19 cellular contexts compared by ENCODE assay signal in genomic region chr3:150446470-150446977, GRCh38. TPM values are rescaled to one million over a fixed set of nuclear protein-coding genes. Genes with fewer than 3 reads are reported as not detected.
DNase-seq lines count a peak whose midpoint lies in the region; ATAC-seq, FAIRE-seq and TF ChIP-seq lines count a peak whose summit lies in the region.
"Had no signal": no experiment of that assay in that cellular context is flagged by ENCODE, and none has a peak within 500 bp of the region (broad histone marks: within the 10 kb centered on the region; RNA-seq: fewer than 3 reads in every experiment).

No MANE protein-coding gene starts in this region.

- H3K4me2 ChIP-seq in K562 (ENCODE audit: insufficient read depth, low read length) (no peak overlapping the region), OCI-LY7 (ENCODE audit: low read length) (no peak overlapping the region)

- no peaks in the 10 kb centered on the region for H3K27me3 Mint-ChIP-seq in mesothelial cell of epicardium (ENCODE audit: low read depth)

- no peak overlapping the region for H3K4me3 Mint-ChIP-seq in mesothelial cell of epicardium

- no peak overlapping the region for H2AFZ ChIP-seq in K562 (ENCODE audit: low read depth, low read length)
- no peak overlapping the region for H2AFZ ChIP-seq in OCI-LY7 (ENCODE audit: low read length)
- H2AFZ ChIP-seq: GM23248 had no signal

- no peak for TF ChIP-seq RAD21 in K562 (CRISPR knock-in tag; conservative IDR thresholded peaks at IDR 0.05 in 1 of 2, IDR thresholded peaks at IDR 0.05 in 1 of 2)

- intact Hi-C loops in K562 (cut with micrococcal nuclease) = no loop called here
- intact Hi-C loops in OCI-LY7 (cut with micrococcal nuclease; ENCODE audit: unreplicated experiment) = no loop called here

- peaks cover 97% of the 10 kb centered on the region for H3K79me2 ChIP-seq in K562 (ENCODE audit: control insufficient read depth, insufficient read depth, low read length)
- H3K79me2 ChIP-seq in OCI-LY7 (ENCODE audit: insufficient read depth, low read depth, low read length) = peaks cover 9% of the 10 kb centered on the region; the same call in 1 of the 2 replicates

- no TSS peak for BruUV-seq in K562 (replicated peaks; lab: Mats Ljungman, UMichigan)
- BruUV-seq in OCI-LY7 (replicated peaks; lab: Mats Ljungman, UMichigan) = no TSS peak

- 30% methylated on average over 2 of the region's 2 CpGs for WGBS in K562 (ENCODE audit: insufficient coverage, low coverage, missing lambda C conversion rate)

- POLR2A ChIA-PET in K562 (lab: Yijun Ruan, JAX) = no interaction called here
- POLR2A ChIA-PET in OCI-LY7 (lab: Charles Lee) = no interaction called here

- H3K9ac ChIP-seq in K562 (ENCODE audit: insufficient read depth in 1 of 2, low read depth in 2 of 2, low read length in 2 of 2) = peak overlapping the region in 1 of 2 experiments; percentile 4; a peak in 1 of 4 replicates
- H3K9ac ChIP-seq: GM23248 had no signal

- H3K4me1 ChIP-seq in K562 (replicated peaks in 1 of 2; ENCODE audit: control insufficient read depth in 2 of 2, insufficient read depth in 2 of 2, low read length in 2 of 2) (peaks cover 16 to 30% of the 10 kb centered on the region in 2 experiments; a peak in 4 of 5 replicates), OCI-LY7 (ENCODE audit: insufficient read depth, low read length, poor library complexity, severe bottlenecking) (no peaks in the 10 kb centered on the region)

- H3K27ac Mint-ChIP-seq in mesothelial cell of epicardium = peak overlapping the region; percentile 83

- H3K36me3 ChIP-seq in K562 (ENCODE audit: control insufficient read depth, insufficient read depth, low read length) (peaks cover 40% of the 10 kb centered on the region; the same call in 2 of the 3 replicates), OCI-LY7 (ENCODE audit: insufficient read depth, low read length) (peaks cover 3% of the 10 kb centered on the region; the same call in 1 of the 2 replicates)

- CTCF ChIA-PET in K562 (lab: Yijun Ruan, JAX; ENCODE audit: low intra/inter-chr PET ratio) = no interaction called here
- CTCF ChIA-PET in OCI-LY7 (lab: Charles Lee; ENCODE audit: unreplicated experiment) = no interaction called here

- H3K27me3 ChIP-seq in K562 (ENCODE audit: control insufficient read depth in 2 of 2, insufficient read depth in 2 of 2, low read length in 2 of 2) = no peaks in the 10 kb centered on the region

- TF ChIP-seq POLR2A in K562 (conservative IDR thresholded peaks at IDR 0.05) = no peak

- no peaks in the 10 kb centered on the region for H3K9me1 ChIP-seq in K562 (ENCODE audit: control insufficient read depth, insufficient read depth, low read length)

- H3K27ac ChIP-seq in 22Rv1 = 0 out of 2 replicates have a peak overlapping the region, but pooled peaks have one; percentile 12
- peak overlapping the region; percentile 85; the same call in 2 of the 3 replicates for H3K27ac ChIP-seq in K562 (ENCODE audit: extremely low read depth, low read depth, low read length)
- H3K27ac ChIP-seq in OCI-LY7 (ENCODE audit: low read depth, low read length, poor library complexity, severe bottlenecking) = no peak overlapping the region
- H3K27ac ChIP-seq: HL-60 had no signal

- DNase-seq in M059J (ENCODE audit: low read depth) (peak; percentile 43), K562 (ENCODE audit: extremely low read depth in 1 of 4, low spot score in 3 of 4) (peak in 1 of 4 experiments; percentile 18), mesothelial cell of epicardium (ENCODE audit: low spot score in 2 of 2, unreplicated experiment in 2 of 2) (no peak), OCI-M1 (lab: John Stamatoyannopoulos, UW) (no peak), OCI-LY7 (ENCODE audit: low spot score) (no peak), NAMALWA (ENCODE audit: low spot score) (no peak)
- DNase-seq: COR-L47, DMS153, GM23248, NCI-H1048, NCI-H1436 treated with DMSO at 0.1 percent for 48 hours, NCI-H2029 treated with DMSO at 0.1 percent for 48 hours, NCI-H774, SHP77 treated with DMSO at 0.1 percent for 48 hours had no signal

- no peaks in the 10 kb centered on the region for H3K9me3 Mint-ChIP-seq in mesothelial cell of epicardium

- peaks cover 28% of the 10 kb centered on the region for H3K4me1 Mint-ChIP-seq in mesothelial cell of epicardium

- H3K9me3 ChIP-seq in K562 (replicated peaks; ENCODE audit: control insufficient read depth, insufficient read depth, low read depth, low read length) (no peaks in the 10 kb centered on the region), OCI-LY7 (ENCODE audit: low read length) (no peaks in the 10 kb centered on the region)

- H3K36me3 Mint-ChIP-seq in mesothelial cell of epicardium = peaks cover 24% of the 10 kb centered on the region

- ATAC-seq in K562 = peak; percentile 4; the same call in 1 of the 3 replicates

- TF ChIP-seq CTCF in 22Rv1 (IDR thresholded peaks at IDR 0.05) (no peak), K562 (IDR thresholded peaks at IDR 0.05 in 2 of 3, conservative IDR thresholded peaks at IDR 0.05 in 1 of 3; ENCODE audit: insufficient read depth in 2 of 3, low read depth in 1 of 3, low read length in 3 of 3) (no peak), mesothelial cell of epicardium (IDR thresholded peaks at IDR 0.05; ENCODE audit: unreplicated experiment) (no peak), OCI-LY7 (conservative IDR thresholded peaks at IDR 0.05; ENCODE audit: low read length) (no peak)

- in situ Hi-C loops in K562 (cut with MboI) = no loop called here

- no peaks in the 10 kb centered on the region for H3K9me2 ChIP-seq in OCI-LY7 (ENCODE audit: insufficient read depth, low read length)

- no peak for FAIRE-seq in K562 (lab: Jason Lieb, UNC)
- FAIRE-seq: GM12892, HTR-8/SVneo, RCC 7860 had no signal

- no peak for TF ChIP-seq EP300 in K562 (IDR thresholded peaks at IDR 0.05; ENCODE audit: low read length)

- H4K20me1 ChIP-seq in K562 (replicated peaks; ENCODE audit: control insufficient read depth, insufficient read depth, low read length) = no peaks in the 10 kb centered on the region
- no peaks in the 10 kb centered on the region for H4K20me1 ChIP-seq in OCI-LY7 (ENCODE audit: insufficient read depth, low read length)

- H3K4me3 ChIP-seq in K562 (no peak overlapping the region), OCI-LY7 (ENCODE audit: low read depth, low read length, poor library complexity, severe bottlenecking) (no peak overlapping the region)
- H3K4me3 ChIP-seq: GM23248 had no signal

TF ChIP-seq in K562, 482 proteins besides CTCF, POLR2A, EP300 and RAD21 (continues in another document):
- TF ChIP-seq GABPB2 (CRISPR knock-in tag; conservative IDR thresholded peaks at IDR 0.05) (no peak), SRSF7 (optimal IDR thresholded peaks at IDR 0.05; ENCODE audit: low read depth, low read length) (no peak), RFX1 (IDR thresholded peaks at IDR 0.05) (0 out of 2 replicates have a peak, but pooled peaks have one; percentile 16), ZNF785 (CRISPR knock-in tag; IDR thresholded peaks at IDR 0.05) (no peak), DMBX1 (CRISPR knock-in tag; IDR thresholded peaks at IDR 0.05; ENCODE audit: borderline replicate concordance) (peak; percentile 63; the same call in 1 of the 2 replicates)
- TF ChIP-seq, protein P1, sequence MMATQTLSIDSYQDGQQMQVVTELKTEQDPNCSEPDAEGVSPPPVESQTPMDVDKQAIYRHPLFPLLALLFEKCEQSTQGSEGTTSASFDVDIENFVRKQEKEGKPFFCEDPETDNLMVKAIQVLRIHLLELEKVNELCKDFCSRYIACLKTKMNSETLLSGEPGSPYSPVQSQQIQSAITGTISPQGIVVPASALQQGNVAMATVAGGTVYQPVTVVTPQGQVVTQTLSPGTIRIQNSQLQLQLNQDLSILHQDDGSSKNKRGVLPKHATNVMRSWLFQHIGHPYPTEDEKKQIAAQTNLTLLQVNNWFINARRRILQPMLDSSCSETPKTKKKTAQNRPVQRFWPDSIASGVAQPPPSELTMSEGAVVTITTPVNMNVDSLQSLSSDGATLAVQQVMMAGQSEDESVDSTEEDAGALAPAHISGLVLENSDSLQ (IDR thresholded peaks at IDR 0.05) = peak; percentile 57

RNA-seq across cellular contexts. Expression of gene TSC22D2, which starts 38.4 kb away (rescaled TPM):
- total RNA-seq in M059J (2014; rRNA removed; shearing (Covaris generic)) = 5.8 and 17.6 TPM in 2 replicates
- total RNA-seq in K562 (2011; cell fraction: chromatin; rRNA removed; ENCODE audit: low replicate concordance) = 46.2 and 128 TPM in 2 replicates
- total RNA-seq in K562 (2011; cell fraction: nucleolus; rRNA removed) = 25.0 and 35.4 TPM in 2 replicates
- 54.4 and 79.5 TPM in 2 replicates for total RNA-seq in K562 (2011; cell fraction: nucleoplasm; rRNA removed)
- total RNA-seq in K562 (2014; rRNA removed) (5.5 and 6.3 TPM in 2 replicates), K562 (2014; rRNA removed; fragmentation: Illumina TruSeq; extraction: Trizol) (19.3 and 20.4 TPM in 2 replicates), K562 (2015; rRNA removed; fragmentation: Illumina TruSeq; extraction: Trizol) (12.9 and 16.3 TPM in 2 replicates), K562 (2021) (28.1 and 31.3 TPM in 2 replicates), mesothelial cell of epicardium (68.7 to 73.2 TPM (median 71.2 TPM) in 3 replicates), OCI-LY7 (2022) (24.2 and 24.9 TPM in 2 replicates)
- polyA plus RNA-seq in K562 (2011; rRNA removed) (17.8 and 18.4 TPM in 2 replicates), K562 (2014; fragmentation: Illumina TruSeq; extraction: Trizol) (24.6 and 29.3 TPM in 2 replicates), K562 (2014; fragmentation: Nextera tagmentation; extraction: Ambion mirVana) (10 to 100 TPM; 21.7 to 44.0 TPM), K562 (2014; rRNA removed) (11.4 and 14.1 TPM in 2 replicates)
- polyA plus RNA-seq in K562 (2011; cell fraction: cytosol; rRNA removed) = 5.1 and 7.1 TPM in 2 replicates
- 25.0 and 33.7 TPM in 2 replicates for polyA plus RNA-seq in K562 (2011; cell fraction: nucleus; rRNA removed)
- 13.5 and 19.8 TPM in 2 replicates for polyA plus RNA-seq in K562 (2012)
- polyA minus RNA-seq in K562 (2011; rRNA and poly(A)+ RNA removed) = 44.1 and 49.7 TPM in 2 replicates
- polyA minus RNA-seq in K562 (2011; cell fraction: cytosol; rRNA and poly(A)+ RNA removed) = 18.9 and 26.2 TPM in 2 replicates
- polyA minus RNA-seq in K562 (2011; cell fraction: nucleus; rRNA and poly(A)+ RNA removed) = 51.2 and 64.6 TPM in 2 replicates
- total RNA-seq in OCI-LY7 (2014; rRNA removed; shearing (Covaris generic)) = 5.9 and 6.2 TPM in 2 replicates
